Comparison of ENCODE assay signal across 20 cellular contexts in the genomic region with DNA sequence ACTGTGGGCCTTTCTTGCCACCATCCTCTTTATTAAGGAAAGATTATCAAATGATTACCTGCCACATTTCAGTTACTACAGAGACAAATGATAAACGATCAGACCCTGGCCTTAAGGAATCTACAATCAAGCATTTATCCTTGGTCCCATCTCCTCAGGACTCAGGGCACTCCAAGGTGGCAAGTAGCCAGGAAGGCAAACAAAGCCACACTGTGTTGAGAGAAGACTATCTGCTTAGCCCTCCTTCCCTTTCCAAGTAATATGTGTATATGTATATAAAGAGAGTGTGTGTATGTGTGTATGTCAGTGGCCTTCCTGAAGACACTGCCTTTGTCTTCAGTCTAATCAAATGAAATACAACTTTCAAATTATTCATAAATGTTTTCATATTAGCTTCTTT.
DNase-seq lines count a peak whose midpoint lies in the region; ATAC-seq, FAIRE-seq and TF ChIP-seq lines count a peak whose summit lies in the region.
"Had no signal": no experiment of that assay in that cellular context is flagged by ENCODE, and none has a peak within 500 bp of the region (broad histone marks: within the 10 kb centered on the region; RNA-seq: fewer than 3 reads in every experiment).

No MANE protein-coding gene starts in this region.

- H3K79me1 ChIP-seq in H9 (ENCODE audit: insufficient read depth, low read depth, low read length, poor library complexity, severe bottlenecking) = no peaks in the 10 kb centered on the region

- H3K27me3 ChIP-seq in mammary epithelial cell (ENCODE audit: insufficient read depth, low read length) = no peaks in the 10 kb centered on the region
- no peaks in the 10 kb centered on the region for H3K27me3 ChIP-seq in breast epithelium
- no peaks in the 10 kb centered on the region for H3K27me3 ChIP-seq in H9 (ENCODE audit: insufficient read depth, low read length)
- no peaks in the 10 kb centered on the region for H3K27me3 ChIP-seq in HepG2 (ENCODE audit: control insufficient read depth in 1 of 2, insufficient read depth in 2 of 2, low read length in 2 of 2)

- H3K4me3 ChIP-seq in mammary epithelial cell (replicated peaks in 1 of 3; ENCODE audit: insufficient read depth in 1 of 3, low read depth in 2 of 3, low read length in 3 of 3) = no peak overlapping the region
- no peak overlapping the region for H3K4me3 ChIP-seq in breast epithelium
- no peak overlapping the region for H3K4me3 ChIP-seq in HepG2 (replicated peaks in 1 of 3; ENCODE audit: insufficient read depth in 1 of 3, low read depth in 2 of 3, low read length in 3 of 3)
- H3K4me3 ChIP-seq: SK-N-MC had no signal

- no peaks in the 10 kb centered on the region for H4K20me1 ChIP-seq in mammary epithelial cell (ENCODE audit: insufficient read depth, low read length)
- H4K20me1 ChIP-seq in H9 (ENCODE audit: control insufficient read depth, insufficient read depth, insufficient read length) = no peaks in the 10 kb centered on the region
- no peaks in the 10 kb centered on the region for H4K20me1 ChIP-seq in HepG2 (ENCODE audit: insufficient read depth, low read length)

- H2BK12ac ChIP-seq in H9 (ENCODE audit: insufficient read length, low read depth, low read length) = no peak overlapping the region

- no peak overlapping the region for H2BK120ac ChIP-seq in H9 (ENCODE audit: low read depth, low read length, poor library complexity, severe bottlenecking)

- no peaks in the 10 kb centered on the region for H3K9me3 Mint-ChIP-seq in H9

- ATAC-seq in HepG2 (no peak), HG02870 (IDR thresholded peaks at IDR 0.05; ENCODE audit: unreplicated experiment) (no peak)

- H3K27ac Mint-ChIP-seq in H9 = no peak overlapping the region
- H3K27ac Mint-ChIP-seq: B cell; CD4-positive, alpha-beta T cell; HFFc6 had no signal

- BruUV-seq in mammary epithelial cell (replicated peaks; lab: Mats Ljungman, UMichigan) = no TSS peak
- no TSS peak for BruUV-seq in HepG2 (replicated peaks; lab: Mats Ljungman, UMichigan)

- H3K4me3 Mint-ChIP-seq in H9 = no peak overlapping the region
- H3K4me3 Mint-ChIP-seq: B cell; CD4-positive, alpha-beta T cell; HFFc6 had no signal

- H3K4ac ChIP-seq in H9 (ENCODE audit: low read depth, low read length) = no peak overlapping the region

- no peak overlapping the region for H3K4me2 ChIP-seq in mammary epithelial cell (ENCODE audit: insufficient read depth, low read depth, low read length)
- no peak overlapping the region for H3K4me2 ChIP-seq in H9 (ENCODE audit: insufficient read depth, insufficient read length, low read length)
- H3K4me2 ChIP-seq in HepG2 (ENCODE audit: low read depth, low read length) = no peak overlapping the region

- POLR2A ChIA-PET in HepG2 (lab: Yijun Ruan, JAX) = no interaction called here

- no peaks in the 10 kb centered on the region for H3K27me3 Mint-ChIP-seq in H9 (ENCODE audit: low read depth)
- H3K27me3 Mint-ChIP-seq: B cell; CD4-positive, alpha-beta T cell had no signal

- no peak overlapping the region for H2BK5ac ChIP-seq in H9 (ENCODE audit: insufficient read length, low read length)

- H3K79me2 ChIP-seq in mammary epithelial cell (ENCODE audit: insufficient read depth, low read length) (no peaks in the 10 kb centered on the region), H9 (ENCODE audit: insufficient read depth, low read length) (no peaks in the 10 kb centered on the region), HepG2 (ENCODE audit: insufficient read depth, low read length) (no peaks in the 10 kb centered on the region)

- TF ChIP-seq POLR2A in breast epithelium (IDR thresholded peaks at IDR 0.05) = no peak
- no peak for TF ChIP-seq POLR2A in HepG2 (IDR thresholded peaks at IDR 0.05; ENCODE audit: insufficient read depth in 1 of 2, low read depth in 2 of 2, low read length in 2 of 2)

- FAIRE-seq in urothelium cell line (lab: Jason Lieb, UNC) (no peak), HepG2 (lab: Jason Lieb, UNC) (no peak)
- FAIRE-seq: H1 had no signal

- H3K4me1 ChIP-seq in mammary epithelial cell (ENCODE audit: insufficient read depth, low read length) (no peaks in the 10 kb centered on the region), breast epithelium (no peaks in the 10 kb centered on the region), H9 (ENCODE audit: insufficient read depth, low read length) (no peaks in the 10 kb centered on the region; the same call in 1 of the 2 replicates), HepG2 (ENCODE audit: insufficient read depth, low read length) (no peaks in the 10 kb centered on the region)

- H4K91ac ChIP-seq in H9 (ENCODE audit: insufficient read length, low read depth, low read length) = no peak overlapping the region

- no peak overlapping the region for H3K14ac ChIP-seq in H9 (ENCODE audit: insufficient read depth, low read length)

- H3K9me3 ChIP-seq in mammary epithelial cell (replicated peaks; ENCODE audit: insufficient read depth, low read length) = no peaks in the 10 kb centered on the region
- H3K9me3 ChIP-seq in breast epithelium = no peaks in the 10 kb centered on the region
- no peaks in the 10 kb centered on the region for H3K9me3 ChIP-seq in H9 (ENCODE audit: control insufficient read depth, low read depth, low read length)
- no peaks in the 10 kb centered on the region for H3K9me3 ChIP-seq in HepG2 (ENCODE audit: low read length)

- peak; percentile 16 for DNase-seq in mammary epithelial cell
- no peak for DNase-seq in breast epithelium (ENCODE audit: low spot score in 2 of 2)
- peak; percentile 81 for DNase-seq in NCI-H69 (lab: John Stamatoyannopoulos, UW)
- DNase-seq in inferior parietal cortex (ENCODE audit: extremely low spot score) = peak; percentile 49
- peak; percentile 22 for DNase-seq in urothelium cell line (ENCODE audit: low spot score)
- DNase-seq in H9 = no peak
- DNase-seq in HepG2 (ENCODE audit: low spot score) = no peak
- DNase-seq: ACHN; CD4-positive, alpha-beta T cell; EL; HFFc6; Kasumi-1; NCI-H2107; NCI-H510A; OCI-M1; T-helper 1 cell had no signal

- in situ Hi-C loops in mammary epithelial cell (cut with MboI; ENCODE audit: low sequenced_read_pairs in 2 of 2) = no loop called here
- in situ Hi-C loops in HepG2 (cut with HindIII; ENCODE audit: extremely low pct_ligation_motif_present, low pct_unique_long_range_greater_than_20kb) = no loop called here

- no peak overlapping the region for H3K23ac ChIP-seq in H9 (ENCODE audit: insufficient read length, low read depth, low read length)

- no peak overlapping the region for H2BK20ac ChIP-seq in H9 (ENCODE audit: low read depth, low read length, poor library complexity, severe bottlenecking)

- H3K36me3 Mint-ChIP-seq in H9 (ENCODE audit: insufficient read depth in 1 of 3, low read depth in 3 of 3) = no peaks in the 10 kb centered on the region

- no peak overlapping the region for H3K9ac ChIP-seq in mammary epithelial cell (ENCODE audit: insufficient read depth, low read length)
- H3K9ac ChIP-seq in H9 (ENCODE audit: extremely low read depth, insufficient read length, low read length) = no peak overlapping the region
- no peak overlapping the region for H3K9ac ChIP-seq in HepG2 (ENCODE audit: insufficient read depth, low read depth, low read length)

- no peak overlapping the region for H3K56ac ChIP-seq in H9 (ENCODE audit: insufficient read length, low read depth, low read length)

- CTCF ChIA-PET in mammary epithelial cell (lab: Charles Lee; ENCODE audit: low non-redundant PET) = interaction anchor here (0.6 kb wide), 1 partner anchor 326 kb away, joined by 5 read pairs; no protein-coding TSS in a partner anchor
- CTCF ChIA-PET in HepG2 (lab: Yijun Ruan, JAX; ENCODE audit: low intra/inter-chr PET ratio, low total read pairs) = no interaction called here

- TF ChIP-seq EP300 in HepG2 (IDR thresholded peaks at IDR 0.05; ENCODE audit: low read depth in 2 of 2, low read length in 2 of 2) = no peak
- TF ChIP-seq EP300 in HepG2 (CRISPR knock-in tag; IDR thresholded peaks at IDR 0.05; ENCODE audit: borderline replicate concordance) = no peak

- no peak overlapping the region for H4K5ac ChIP-seq in H9 (ENCODE audit: insufficient read length, low read depth, low read length)

- H3K36me3 ChIP-seq in mammary epithelial cell (ENCODE audit: insufficient read depth, low read length) = no peaks in the 10 kb centered on the region
- H3K36me3 ChIP-seq in breast epithelium = no peaks in the 10 kb centered on the region
- no peaks in the 10 kb centered on the region for H3K36me3 ChIP-seq in HepG2 (replicated peaks in 1 of 2; ENCODE audit: control insufficient read depth in 1 of 2, insufficient read depth in 2 of 2, low read length in 2 of 2)

- H2BK15ac ChIP-seq in H9 (ENCODE audit: low read depth, low read length) = no peak overlapping the region

- no peak for TF ChIP-seq RAD21 in HepG2 (CRISPR knock-in tag; IDR thresholded peaks at IDR 0.05)

- H2AK5ac ChIP-seq in H9 (ENCODE audit: insufficient read length, low read length) = no peak overlapping the region

- no peak overlapping the region for H3K27ac ChIP-seq in mammary epithelial cell (ENCODE audit: insufficient read depth, low read depth, low read length)
- H3K27ac ChIP-seq in breast epithelium = no peak overlapping the region
- no peak overlapping the region for H3K27ac ChIP-seq in H9 (ENCODE audit: insufficient read length, low read depth, low read length)
- H3K27ac ChIP-seq in HepG2 (ENCODE audit: extremely low read length, insufficient read depth, low read length) = no peak overlapping the region
- H3K27ac ChIP-seq: SK-N-MC had no signal

- 0% methylated on average over 1 of the region's 1 CpG for WGBS in mammary epithelial cell (ENCODE audit: low coverage, missing lambda C conversion rate)
- WGBS in H9 (ENCODE audit: extremely low coverage, insufficient read length, low lambda C conversion rate) = no CpG with 5 or more reads among the region's 1 CpG
- 0% methylated on average over 1 of the region's 1 CpG for WGBS in HepG2 (ENCODE audit: low lambda C conversion rate)

- dilution Hi-C loops in mammary epithelial cell (cut with HindIII; ENCODE audit: low sequenced_read_pairs) = no loop called here

- no peak overlapping the region for H3T11ph ChIP-seq in H9 (ENCODE audit: low read length)

- H2AFZ ChIP-seq in mammary epithelial cell (ENCODE audit: low read depth, low read length) = no peak overlapping the region
- H2AFZ ChIP-seq in H9 (ENCODE audit: low read length) = no peak overlapping the region
- H2AFZ ChIP-seq in HepG2 (ENCODE audit: low read length) = no peak overlapping the region

- H4K8ac ChIP-seq in H9 (replicated peaks; ENCODE audit: insufficient read length, low read depth, low read length) = no peak overlapping the region

- H3K18ac ChIP-seq in H9 (ENCODE audit: insufficient read length, low read depth, low read length) = no peak overlapping the region

- intact Hi-C loops in mammary epithelial cell (cut with micrococcal nuclease) = no loop called here
- intact Hi-C loops in breast epithelium (cut with DNase I; ENCODE audit: low total_unique reads) = no loop called here
- intact Hi-C loops in HepG2 (cut with micrococcal nuclease; ENCODE audit: unreplicated experiment) = no loop called here

- peaks cover 7 to 10% of the 10 kb centered on the region in 2 experiments for H3K4me1 Mint-ChIP-seq in H9
- H3K4me1 Mint-ChIP-seq: B cell had no signal

- TF ChIP-seq CTCF in mammary epithelial cell (conservative IDR thresholded peaks at IDR 0.05 in 1 of 2, IDR thresholded peaks at IDR 0.05 in 1 of 2; ENCODE audit: extremely low read depth in 1 of 2, insufficient read depth in 1 of 2, low read depth in 1 of 2, low read length in 2 of 2) (no peak), breast epithelium (IDR thresholded peaks at IDR 0.05) (no peak), H9 (conservative IDR thresholded peaks at IDR 0.05) (no peak), HepG2 (CRISPR knock-in tag; IDR thresholded peaks at IDR 0.05) (no peak)

- no peaks in the 10 kb centered on the region for H3K23me2 ChIP-seq in H9 (ENCODE audit: insufficient read length, low read depth, low read length, poor library complexity, severe bottlenecking)

Comparison
In these comparisons a context has a peak if more than half of its experiments do, and no peak if none do; other contexts are left out.
1. DNase-seq: peak in mammary epithelial cell (single experiment), NCI-H69 (single experiment), inferior parietal cortex (single experiment) and urothelium cell line (single experiment); none in breast epithelium (0 of 2), H9 (single experiment) and HepG2 (single experiment).